ENCODE assay signal across 11 cellular contexts in the genomic region with DNA sequence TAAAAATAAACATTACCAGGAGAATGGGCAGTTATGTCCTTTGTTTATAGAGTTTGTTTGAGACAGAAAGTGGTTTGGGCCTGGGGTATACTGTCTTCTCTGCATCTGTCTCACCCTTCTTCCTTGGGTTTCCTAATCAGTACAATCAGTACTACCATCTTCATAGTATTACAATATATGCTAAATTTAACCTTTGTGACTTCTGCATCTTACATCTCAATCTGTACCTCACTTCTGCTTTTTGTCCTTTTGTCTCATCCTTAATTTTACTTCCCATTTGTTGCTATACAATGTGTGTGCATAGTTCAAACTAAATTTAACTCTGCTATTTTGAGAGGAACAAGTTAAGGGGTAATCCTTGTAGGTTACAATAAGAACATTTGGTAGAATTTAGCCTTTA. TPM values are rescaled to one million over a fixed set of nuclear protein-coding genes. Genes with fewer than 3 reads are reported as not detected.
DNase-seq lines count a peak whose midpoint lies in the region; ATAC-seq and TF ChIP-seq lines count a peak whose summit lies in the region.
"Had no signal": no experiment of that assay in that cellular context is flagged by ENCODE, and none has a peak within 500 bp of the region (broad histone marks: within the 10 kb centered on the region; RNA-seq: fewer than 3 reads in every experiment).

No MANE protein-coding gene starts in this region.

- TF ChIP-seq POLR2A in GM18505 (IDR thresholded peaks at IDR 0.05; ENCODE audit: borderline replicate concordance, extremely low read depth, insufficient read depth, insufficient read length), result no peak

- TF ChIP-seq CTCF in BE2C (IDR thresholded peaks at IDR 0.05; ENCODE audit: low read depth, low read length), result no peak

- H3K36me3 ChIP-seq in BE2C, result peaks cover 35% of the 10 kb centered on the region

- no peaks in the 10 kb centered on the region for H3K4me1 ChIP-seq in BE2C

- no peak overlapping the region for H3K4me3 ChIP-seq in BE2C (ENCODE audit: low read depth, low read length)

- H3K9me3 ChIP-seq in BE2C, result no peaks in the 10 kb centered on the region

- no peak for DNase-seq in left cardiac atrium
- DNase-seq in HUDEP-2 (lab: John Stamatoyannopoulos, UW; ENCODE audit: unreplicated experiment in 76 of 76), result no peak
- no peak for DNase-seq in hepatic stellate cell (ENCODE audit: low spot score)
- DNase-seq in activated CD4-positive, CD25-positive, alpha-beta regulatory T cell (lab: John Stamatoyannopoulos, UW), result no peak
- no peak for DNase-seq in BE2C
- DNase-seq: caudate nucleus, glutamatergic neuron, NCI-H2171 treated with DMSO at 0.1 percent for 48 hours had no signal

- ATAC-seq in GM18505 (IDR thresholded peaks at IDR 0.05; ENCODE audit: unreplicated experiment) (peak; percentile 95), GM21528 (IDR thresholded peaks at IDR 0.05; ENCODE audit: low FRiP score, unreplicated experiment) (peak; percentile 80), HG03520 (IDR thresholded peaks at IDR 0.05; ENCODE audit: unreplicated experiment) (peak; percentile 90), left cardiac atrium (peak; percentile 47 to 50)

- H3K27me3 ChIP-seq in BE2C, result no peaks in the 10 kb centered on the region

- intact Hi-C loops in left cardiac atrium (cut with DNase I), result no loop called here

RNA-seq across cellular contexts. Expression of a gene that starts 19.6 kb away (rescaled TPM):
- total RNA-seq in left cardiac atrium, result 10 to 100 TPM; 33.5 to 39.6 TPM
- polyA plus RNA-seq in BE2C (2012; ENCODE audit: insufficient read depth, insufficient read length, low read depth), result 33.1 TPM
